In genomic region chr14:42665083-42665482, GRCh38 we compare ENCODE assay signal across 17 cellular contexts.
DNase-seq lines count a peak whose midpoint lies in the region; ATAC-seq, FAIRE-seq and TF ChIP-seq lines count a peak whose summit lies in the region.
"Had no signal": no experiment of that assay in that cellular context is flagged by ENCODE, and none has a peak within 500 bp of the region (broad histone marks: within the 10 kb centered on the region; RNA-seq: fewer than 3 reads in every experiment).

No MANE protein-coding gene starts in this region.

- no peaks in the 10 kb centered on the region for H3F3A ChIP-seq in SU-DHL-6 (ENCODE audit: insufficient read depth)

- FAIRE-seq in HepG2 (lab: Jason Lieb, UNC) = no peak

- POLR2A ChIA-PET in HepG2 (lab: Yijun Ruan, JAX) = no interaction called here

- CTCF ChIA-PET in HepG2 (lab: Yijun Ruan, JAX; ENCODE audit: low intra/inter-chr PET ratio, low total read pairs) = no interaction called here

- no peaks in the 10 kb centered on the region for H3K79me2 ChIP-seq in SU-DHL-6 (ENCODE audit: insufficient read depth, low read length)
- H3K79me2 ChIP-seq in HepG2 (ENCODE audit: insufficient read depth, low read length) = no peaks in the 10 kb centered on the region

- H3K4me2 ChIP-seq in SU-DHL-6 (ENCODE audit: low read depth, low read length, poor library complexity, severe bottlenecking) (peak overlapping the region; percentile 18), HepG2 (ENCODE audit: low read depth, low read length) (no peak overlapping the region)
- H3K4me2 ChIP-seq: neural progenitor cell had no signal

- no peak for TF ChIP-seq RAD21 in HepG2 (CRISPR knock-in tag; IDR thresholded peaks at IDR 0.05)

- H3K27ac ChIP-seq in SU-DHL-6 (ENCODE audit: low read depth, low read length) = no peak overlapping the region
- no peak overlapping the region for H3K27ac ChIP-seq in HepG2 (ENCODE audit: extremely low read length, insufficient read depth, low read length)
- H3K27ac ChIP-seq: neural progenitor cell, upper lobe of right lung, WERI-Rb-1 had no signal

- no peak for TF ChIP-seq POLR2A in HepG2 (IDR thresholded peaks at IDR 0.05; ENCODE audit: insufficient read depth in 1 of 2, low read depth in 2 of 2, low read length in 2 of 2)

- intact Hi-C loops in HepG2 (cut with micrococcal nuclease; ENCODE audit: unreplicated experiment) = no loop called here

- TF ChIP-seq EP300 in HepG2 (IDR thresholded peaks at IDR 0.05; ENCODE audit: low read depth in 2 of 2, low read length in 2 of 2) (no peak), HepG2 (CRISPR knock-in tag; IDR thresholded peaks at IDR 0.05; ENCODE audit: borderline replicate concordance) (no peak)

- in situ Hi-C loops in HepG2 (cut with HindIII; ENCODE audit: extremely low pct_ligation_motif_present, low pct_unique_long_range_greater_than_20kb) = no loop called here

- H2AFZ ChIP-seq in SU-DHL-6 (ENCODE audit: low read depth, low read length, severe bottlenecking) (no peak overlapping the region), HepG2 (ENCODE audit: low read length) (no peak overlapping the region)
- H2AFZ ChIP-seq: neural progenitor cell had no signal

- DNase-seq in NCI-H82 (lab: John Stamatoyannopoulos, UW) (peak; percentile 70), NCI-H82 treated with DMSO at 0.1 percent for 48 hours (lab: John Stamatoyannopoulos, UW; ENCODE audit: unreplicated experiment) (no peak), LNCaP clone FGC (ENCODE audit: low read depth) (peak; percentile 25), SK-N-DZ (ENCODE audit: low spot score) (no peak), HepG2 (ENCODE audit: low spot score) (no peak)
- DNase-seq: activated naive CD8-positive, alpha-beta T cell treated with anti-CD3 and anti-CD28 coated beads for 36 hours; C1 segment of cervical spinal cord; cerebellar nuclear complex; hippocampal formation; NCI-H1092; T-helper 2 cell; upper lobe of right lung; WERI-Rb-1 had no signal

- H4K20me1 ChIP-seq in SU-DHL-6 (ENCODE audit: low read depth, low read length) (no peaks in the 10 kb centered on the region), HepG2 (ENCODE audit: insufficient read depth, low read length) (no peaks in the 10 kb centered on the region)

- H3K9ac ChIP-seq in SU-DHL-6 (ENCODE audit: low read length) (no peak overlapping the region), HepG2 (ENCODE audit: insufficient read depth, low read depth, low read length) (no peak overlapping the region)
- H3K9ac ChIP-seq: neural progenitor cell had no signal

- H3K4me3 ChIP-seq in LNCaP clone FGC (ENCODE audit: low read depth, low read length) = no peak overlapping the region
- H3K4me3 ChIP-seq in SU-DHL-6 (ENCODE audit: insufficient read depth, low read length, poor library complexity, severe bottlenecking) = no peak overlapping the region
- H3K4me3 ChIP-seq in HepG2 (replicated peaks in 1 of 3; ENCODE audit: insufficient read depth in 1 of 3, low read depth in 2 of 3, low read length in 3 of 3) = no peak overlapping the region
- H3K4me3 ChIP-seq: neural progenitor cell, upper lobe of right lung had no signal

- no peaks in the 10 kb centered on the region for H3K9me2 ChIP-seq in SU-DHL-6 (replicated peaks; ENCODE audit: insufficient read depth, low read length)

- no peaks in the 10 kb centered on the region for H3K4me1 ChIP-seq in HepG2 (ENCODE audit: insufficient read depth, low read length)
- H3K4me1 ChIP-seq: neural progenitor cell, upper lobe of right lung had no signal

- ATAC-seq in GM18858 (IDR thresholded peaks at IDR 0.05; ENCODE audit: unreplicated experiment) (no peak), GM19324 (IDR thresholded peaks at IDR 0.05; ENCODE audit: low FRiP score, unreplicated experiment) (no peak), HepG2 (no peak)
- ATAC-seq: upper lobe of right lung had no signal

- no TSS peak for BruUV-seq in HepG2 (replicated peaks; lab: Mats Ljungman, UMichigan)

- H3K27me3 ChIP-seq in SU-DHL-6 (ENCODE audit: low read length) (no peaks in the 10 kb centered on the region), HepG2 (ENCODE audit: control insufficient read depth in 1 of 2, insufficient read depth in 2 of 2, low read length in 2 of 2) (no peaks in the 10 kb centered on the region)
- H3K27me3 ChIP-seq: neural progenitor cell, upper lobe of right lung had no signal

- no peak for TF ChIP-seq CTCF in LNCaP clone FGC (IDR thresholded peaks at IDR 0.05; ENCODE audit: control insufficient read depth, extremely low read depth, insufficient read depth)
- TF ChIP-seq CTCF in SU-DHL-6 (IDR thresholded peaks at IDR 0.05; ENCODE audit: insufficient read depth, low read length, poor library complexity, severe bottlenecking) = no peak
- TF ChIP-seq CTCF in HepG2 (CRISPR knock-in tag; IDR thresholded peaks at IDR 0.05) = no peak

- H3K36me3 ChIP-seq in SU-DHL-6 (ENCODE audit: low read length) (no peaks in the 10 kb centered on the region), HepG2 (replicated peaks in 1 of 2; ENCODE audit: control insufficient read depth in 1 of 2, insufficient read depth in 2 of 2, low read length in 2 of 2) (no peaks in the 10 kb centered on the region)
- H3K36me3 ChIP-seq: neural progenitor cell, upper lobe of right lung, WERI-Rb-1 had no signal

- no peaks in the 10 kb centered on the region; the same call in 1 of the 2 replicates for H3K9me3 ChIP-seq in SU-DHL-6 (ENCODE audit: insufficient read depth, low read length)
- H3K9me3 ChIP-seq in HepG2 (ENCODE audit: low read length) = peaks cover 96% of the 10 kb centered on the region
- H3K9me3 ChIP-seq: upper lobe of right lung had no signal

TF ChIP-seq in HepG2, 621 proteins besides CTCF, POLR2A, EP300 and RAD21:
- no peak for TF ChIP-seq ZNF446 (CRISPR knock-in tag; IDR thresholded peaks at IDR 0.05)

Comparison
In these comparisons a context has a peak if more than half of its experiments do, and no peak if none do; other contexts are left out.
1. DNase-seq: peak in NCI-H82 (single experiment) and LNCaP clone FGC (single experiment); none in NCI-H82 treated with DMSO at 0.1 percent for 48 hours (single experiment), SK-N-DZ (single experiment) and HepG2 (single experiment).